Comparison of ENCODE assay signal across 8 cellular contexts in genomic region chr12:57740656-57741412, GRCh38. TPM values are rescaled to one million over a fixed set of nuclear protein-coding genes. Genes with fewer than 3 reads are reported as not detected.
DNase-seq lines count a peak whose midpoint lies in the region; ATAC-seq lines count a peak whose summit lies in the region.

No MANE protein-coding gene starts in this region.

- H3K9me3 Mint-ChIP-seq in activated naive CD8-positive, alpha-beta T cell treated with anti-CD3 and anti-CD28 coated beads, Interleukin-2, amount 10 ng/mL, durations not matched to agents 7 days and 5 days: no peaks in the 10 kb centered on the region

- peaks cover 3% of the 10 kb centered on the region for H3K36me3 ChIP-seq in SJCRH30

- POLR2A ChIA-PET in activated naive CD8-positive, alpha-beta T cell treated with anti-CD3 and anti-CD28 coated beads, Interleukin-2, amount 10 ng/mL, durations not matched to agents 7 days and 5 days (lab: Charles Lee): interaction anchor here (0.5 to 2.4 kb wide), 19 partner anchors 8 to 282 kb away, joined by 3 to 10 read pairs (median 4); partner anchors contain the start of genes ATP23, CDK4, CYP27B1 and DCTN2

- peaks cover 32% of the 10 kb centered on the region for H3K4me1 ChIP-seq in SJCRH30

- peak; percentile 80 to 82 for DNase-seq in SJCRH30
- peak; percentile 80 for DNase-seq in activated naive CD8-positive, alpha-beta T cell treated with anti-CD3 and anti-CD28 coated beads, Interleukin-2, amount 10 ng/mL, durations not matched to agents 7 days and 5 days
- DNase-seq in stimulated activated CD4-positive, alpha-beta T cell treated with anti-CD3 and anti-CD28 coated beads, Interleukin-1b, Interleukin-23, amount 100 ng/mL, for 48 hours: peak; percentile 72
- no peak for DNase-seq in HPDE6-E6E7 (ENCODE audit: extremely low spot score)
- DNase-seq in kidney tubule cell (ENCODE audit: low spot score): no peak
- no peak for DNase-seq in NCI-H128 (lab: John Stamatoyannopoulos, UW; ENCODE audit: unreplicated experiment)

- peaks cover 17% of the 10 kb centered on the region for H3K36me3 Mint-ChIP-seq in activated naive CD8-positive, alpha-beta T cell treated with anti-CD3 and anti-CD28 coated beads, Interleukin-2, amount 10 ng/mL, durations not matched to agents 7 days and 5 days

- H3K27ac Mint-ChIP-seq in activated naive CD8-positive, alpha-beta T cell treated with anti-CD3 and anti-CD28 coated beads, Interleukin-2, amount 10 ng/mL, durations not matched to agents 7 days and 5 days: peak overlapping the region; percentile 84

- no peak overlapping the region for H3K27ac ChIP-seq in SJCRH30

- no peaks in the 10 kb centered on the region for H3K27me3 Mint-ChIP-seq in activated naive CD8-positive, alpha-beta T cell treated with anti-CD3 and anti-CD28 coated beads, Interleukin-2, amount 10 ng/mL, durations not matched to agents 7 days and 5 days

- H3K4me3 ChIP-seq in SJCRH30: no peak overlapping the region

- peaks cover 49% of the 10 kb centered on the region for H3K4me1 Mint-ChIP-seq in activated naive CD8-positive, alpha-beta T cell treated with anti-CD3 and anti-CD28 coated beads, Interleukin-2, amount 10 ng/mL, durations not matched to agents 7 days and 5 days

- no peaks in the 10 kb centered on the region for H3K9me3 ChIP-seq in SJCRH30 (replicated peaks)

- ATAC-seq in GM18517 (IDR thresholded peaks at IDR 0.05; ENCODE audit: unreplicated experiment): peak; percentile 44
- peak; percentile 44 for ATAC-seq in HG02759 (IDR thresholded peaks at IDR 0.05; ENCODE audit: unreplicated experiment)
- ATAC-seq in activated naive CD8-positive, alpha-beta T cell treated with anti-CD3 and anti-CD28 coated beads, Interleukin-2, amount 10 ng/mL, durations not matched to agents 7 days and 5 days (ENCODE audit: low read depth): peak; percentile 59

- H3K4me3 Mint-ChIP-seq in activated naive CD8-positive, alpha-beta T cell treated with anti-CD3 and anti-CD28 coated beads, Interleukin-2, amount 10 ng/mL, durations not matched to agents 7 days and 5 days: peak overlapping the region; percentile 88

- peaks cover 61% of the 10 kb centered on the region for H3K27me3 ChIP-seq in SJCRH30

RNA-seq across cellular contexts. Expression of gene AGAP2, which starts 2.3 kb away (rescaled TPM):
- total RNA-seq in SJCRH30 (2014; rRNA removed; shearing (Covaris generic)): 38.6 and 39.7 TPM in 2 replicates
- 10 to 100 TPM; 68.3 to 71.6 TPM for total RNA-seq in activated naive CD8-positive, alpha-beta T cell treated with anti-CD3 and anti-CD28 coated beads, Interleukin-2, amount 10 ng/mL, durations not matched to agents 7 days and 5 days

RNA-seq across cellular contexts. Expression of gene TSPAN31, which starts 4.0 kb away (rescaled TPM):
- total RNA-seq in SJCRH30 (2014; rRNA removed; shearing (Covaris generic)): 292 and 318 TPM in 2 replicates
- total RNA-seq in activated naive CD8-positive, alpha-beta T cell treated with anti-CD3 and anti-CD28 coated beads, Interleukin-2, amount 10 ng/mL, durations not matched to agents 7 days and 5 days: 10 to 100 TPM; 19.6 to 23.2 TPM

RNA-seq across cellular contexts. Expression of gene CDK4, which starts 11.3 kb away (rescaled TPM):
- total RNA-seq in SJCRH30 (2014; rRNA removed; shearing (Covaris generic)): 5,376 and 5,685 TPM in 2 replicates
- total RNA-seq in activated naive CD8-positive, alpha-beta T cell treated with anti-CD3 and anti-CD28 coated beads, Interleukin-2, amount 10 ng/mL, durations not matched to agents 7 days and 5 days: 100 to 1,000 TPM in 1 of 2 experiments, 10 to 100 TPM in 1; 98.4 to 100 TPM

RNA-seq across cellular contexts. Expression of gene MARCHF9, which starts 14.1 kb away (rescaled TPM):
- 136 and 147 TPM in 2 replicates for total RNA-seq in SJCRH30 (2014; rRNA removed; shearing (Covaris generic))
- total RNA-seq in activated naive CD8-positive, alpha-beta T cell treated with anti-CD3 and anti-CD28 coated beads, Interleukin-2, amount 10 ng/mL, durations not matched to agents 7 days and 5 days: 10 to 100 TPM; 37.1 to 38.3 TPM

RNA-seq across cellular contexts. Expression of gene CYP27B1, which starts 26.0 kb away (rescaled TPM):
- total RNA-seq in SJCRH30 (2014; rRNA removed; shearing (Covaris generic)): 72.6 and 97.4 TPM in 2 replicates
- 1 to 10 TPM; 2.4 to 2.6 TPM for total RNA-seq in activated naive CD8-positive, alpha-beta T cell treated with anti-CD3 and anti-CD28 coated beads, Interleukin-2, amount 10 ng/mL, durations not matched to agents 7 days and 5 days

Comparison
In these comparisons a context has a peak if more than half of its experiments do, and no peak if none do; other contexts are left out.
1. DNase-seq: peak in SJCRH30 (2 of 2), activated naive CD8-positive, alpha-beta T cell treated with anti-CD3 and anti-CD28 coated beads, Interleukin-2, amount 10 ng/mL, durations not matched to agents 7 days and 5 days (single experiment) and stimulated activated CD4-positive, alpha-beta T cell treated with anti-CD3 and anti-CD28 coated beads, Interleukin-1b, Interleukin-23, amount 100 ng/mL, for 48 hours (single experiment); none in HPDE6-E6E7 (single experiment), kidney tubule cell (single experiment) and NCI-H128 (single experiment).
2. RNA of gene TSPAN31, which starts 4.0 kb away (total RNA-seq): 292 to 318 TPM in SJCRH30; 19.6 to 23.2 TPM in activated naive CD8-positive, alpha-beta T cell treated with anti-CD3 and anti-CD28 coated beads, Interleukin-2, amount 10 ng/mL, durations not matched to agents 7 days and 5 days; every median in the first group is over 10 times any median in the second.
3. RNA of gene CDK4, which starts 11.3 kb away (total RNA-seq): 5,376 to 5,685 TPM in SJCRH30; 98.4 to 100 TPM in activated naive CD8-positive, alpha-beta T cell treated with anti-CD3 and anti-CD28 coated beads, Interleukin-2, amount 10 ng/mL, durations not matched to agents 7 days and 5 days; every median in the first group is over 10 times any median in the second.
4. Peak in every context shown above with its lines, with median percentiles within 50 percentile points of each other: ATAC-seq.